Comparison of ENCODE assay signal across 15 cellular contexts in genomic region chr6:41167173-41167963, GRCh38. TPM values are rescaled to one million over a fixed set of nuclear protein-coding genes. Genes with fewer than 3 reads are reported as not detected.
DNase-seq lines count a peak whose midpoint lies in the region; ATAC-seq and TF ChIP-seq lines count a peak whose summit lies in the region.
"Had no signal": no experiment of that assay in that cellular context is flagged by ENCODE, and none has a peak within 500 bp of the region (broad histone marks: within the 10 kb centered on the region; RNA-seq: fewer than 3 reads in every experiment).

No MANE protein-coding gene starts in this region.

- no peaks in the 10 kb centered on the region for H4K20me1 ChIP-seq in SK-N-SH (ENCODE audit: insufficient read depth)

- H3K79me2 ChIP-seq in SK-N-SH (ENCODE audit: insufficient read depth) = no peaks in the 10 kb centered on the region

- no peak for TF ChIP-seq EP300 in SK-N-SH (IDR thresholded peaks at IDR 0.05; ENCODE audit: borderline replicate concordance in 1 of 2, low read depth in 1 of 2, low read length in 1 of 2)

- no peaks in the 10 kb centered on the region for H3K4me1 Mint-ChIP-seq in activated CD4-positive, alpha-beta memory T cell treated with anti-CD3 and anti-CD28 coated beads, Interleukin-2, amount 10 ng/mL, durations not matched to agents 7 days and 5 days
- no peaks in the 10 kb centered on the region for H3K4me1 Mint-ChIP-seq in activated CD4-positive, alpha-beta memory T cell treated with anti-CD3 and anti-CD28 coated beads for 36 hours (ENCODE audit: low read depth)
- peaks cover 19 to 35% of the 10 kb centered on the region in 2 donors for H3K4me1 Mint-ChIP-seq in stimulated activated naive B cell treated with anti-CD40 and anti-IgM and Interleukin-4, amounts not matched to agents 10 μg/mL and 1 μg/mL and 100 μg/mL, for 72 hours

- no peaks in the 10 kb centered on the region for H3K4me1 ChIP-seq in SK-N-SH (ENCODE audit: control insufficient read depth in 1 of 2, insufficient read depth in 2 of 2, low read depth in 1 of 2, low read length in 1 of 2)

- H3K4me3 ChIP-seq in SK-N-SH (ENCODE audit: low read depth in 2 of 2, low read length in 1 of 2) (no peak overlapping the region), fibroblast of mammary gland (ENCODE audit: control insufficient read depth, low read depth, low read length) (no peak overlapping the region)

- H3F3A ChIP-seq in SK-N-SH (replicated peaks; ENCODE audit: insufficient read depth) = no peaks in the 10 kb centered on the region

- H3K27me3 Mint-ChIP-seq in activated CD4-positive, alpha-beta memory T cell treated with anti-CD3 and anti-CD28 coated beads, Interleukin-2, amount 10 ng/mL, durations not matched to agents 7 days and 5 days = peaks cover 23% of the 10 kb centered on the region
- H3K27me3 Mint-ChIP-seq in activated CD4-positive, alpha-beta memory T cell treated with anti-CD3 and anti-CD28 coated beads for 36 hours = peaks cover 6% of the 10 kb centered on the region
- H3K27me3 Mint-ChIP-seq in stimulated activated naive B cell treated with anti-CD40 and anti-IgM and Interleukin-4, amounts not matched to agents 10 μg/mL and 1 μg/mL and 100 μg/mL, for 72 hours = peaks cover 8 to 11% of the 10 kb centered on the region in 2 donors

- no peak overlapping the region for H3K9ac ChIP-seq in SK-N-SH

- H2AFZ ChIP-seq in SK-N-SH (ENCODE audit: low read depth) = no peak overlapping the region

- H3K9me3 ChIP-seq in SK-N-SH = no peaks in the 10 kb centered on the region

- H3K9me2 ChIP-seq in SK-N-SH = no peaks in the 10 kb centered on the region

- DNase-seq in activated CD4-positive, alpha-beta memory T cell treated with anti-CD3 and anti-CD28 coated beads, Interleukin-2, amount 10 ng/mL, durations not matched to agents 7 days and 5 days = peak; percentile 18
- no peak for DNase-seq in activated CD4-positive, alpha-beta memory T cell treated with anti-CD3 and anti-CD28 coated beads for 36 hours
- DNase-seq in SK-N-SH (no peak), fibroblast of mammary gland (ENCODE audit: low read depth) (peak; percentile 16), NCI-H2107 (lab: John Stamatoyannopoulos, UW) (no peak), DMS 273 (lab: John Stamatoyannopoulos, UW; ENCODE audit: unreplicated experiment) (no peak), NCI-H446 (lab: John Stamatoyannopoulos, UW) (no peak)
- DNase-seq in stimulated activated naive B cell treated with anti-CD40 and anti-IgM and Interleukin-4, amounts not matched to agents 10 μg/mL and 1 μg/mL and 100 μg/mL, for 72 hours = no peak
- DNase-seq: activated CD4-positive, alpha-beta T cell treated with anti-CD3 and anti-CD28 coated beads, Interleukin-2, amount 10 ng/mL, durations not matched to agents 7 days and 5 days; amygdala; NCI-H2029; SIG-M5 had no signal

- H3K9me3 Mint-ChIP-seq in activated CD4-positive, alpha-beta memory T cell treated with anti-CD3 and anti-CD28 coated beads, Interleukin-2, amount 10 ng/mL, durations not matched to agents 7 days and 5 days = no peaks in the 10 kb centered on the region
- no peaks in the 10 kb centered on the region for H3K9me3 Mint-ChIP-seq in activated CD4-positive, alpha-beta memory T cell treated with anti-CD3 and anti-CD28 coated beads for 36 hours
- no peaks in the 10 kb centered on the region for H3K9me3 Mint-ChIP-seq in stimulated activated naive B cell treated with anti-CD40 and anti-IgM and Interleukin-4, amounts not matched to agents 10 μg/mL and 1 μg/mL and 100 μg/mL, for 72 hours
- H3K9me3 Mint-ChIP-seq: activated CD4-positive, alpha-beta T cell treated with anti-CD3 and anti-CD28 coated beads, Interleukin-2, amount 10 ng/mL, durations not matched to agents 7 days and 5 days; memory B cell had no signal

- H3K27me3 ChIP-seq in SK-N-SH (ENCODE audit: insufficient read depth) = no peaks in the 10 kb centered on the region

- no peak overlapping the region for H3K4me3 Mint-ChIP-seq in activated CD4-positive, alpha-beta memory T cell treated with anti-CD3 and anti-CD28 coated beads, Interleukin-2, amount 10 ng/mL, durations not matched to agents 7 days and 5 days
- no peak overlapping the region for H3K4me3 Mint-ChIP-seq in activated CD4-positive, alpha-beta memory T cell treated with anti-CD3 and anti-CD28 coated beads for 36 hours
- H3K4me3 Mint-ChIP-seq in stimulated activated naive B cell treated with anti-CD40 and anti-IgM and Interleukin-4, amounts not matched to agents 10 μg/mL and 1 μg/mL and 100 μg/mL, for 72 hours = no peak overlapping the region
- H3K4me3 Mint-ChIP-seq: activated CD4-positive, alpha-beta T cell treated with anti-CD3 and anti-CD28 coated beads, Interleukin-2, amount 10 ng/mL, durations not matched to agents 7 days and 5 days; memory B cell had no signal

- no peak overlapping the region for H3K4me2 ChIP-seq in SK-N-SH

- intact Hi-C loops in activated CD4-positive, alpha-beta memory T cell treated with anti-CD3 and anti-CD28 coated beads for 36 hours (cut with micrococcal nuclease) = no loop called here

- TF ChIP-seq CTCF in SK-N-SH (IDR thresholded peaks at IDR 0.05) (no peak), fibroblast of mammary gland (conservative IDR thresholded peaks at IDR 0.05; ENCODE audit: control insufficient read depth, insufficient read depth, low read depth, low read length) (no peak)

- H3K27ac Mint-ChIP-seq in activated CD4-positive, alpha-beta memory T cell treated with anti-CD3 and anti-CD28 coated beads, Interleukin-2, amount 10 ng/mL, durations not matched to agents 7 days and 5 days = no peak overlapping the region
- no peak overlapping the region for H3K27ac Mint-ChIP-seq in activated CD4-positive, alpha-beta memory T cell treated with anti-CD3 and anti-CD28 coated beads for 36 hours
- no peak overlapping the region for H3K27ac Mint-ChIP-seq in stimulated activated naive B cell treated with anti-CD40 and anti-IgM and Interleukin-4, amounts not matched to agents 10 μg/mL and 1 μg/mL and 100 μg/mL, for 72 hours
- H3K27ac Mint-ChIP-seq: activated CD4-positive, alpha-beta T cell treated with anti-CD3 and anti-CD28 coated beads, Interleukin-2, amount 10 ng/mL, durations not matched to agents 7 days and 5 days; memory B cell had no signal

- H3K27ac ChIP-seq in SK-N-SH (ENCODE audit: low read depth in 2 of 2, low read length in 1 of 2) = no peak overlapping the region

- no peak for TF ChIP-seq RAD21 in SK-N-SH (IDR thresholded peaks at IDR 0.05; ENCODE audit: low read length)

- H3K36me3 ChIP-seq in SK-N-SH (replicated peaks in 1 of 2; ENCODE audit: control insufficient read depth in 1 of 2, insufficient read depth in 2 of 2, low read length in 1 of 2) = no peaks in the 10 kb centered on the region

- H3K36me3 Mint-ChIP-seq in activated CD4-positive, alpha-beta memory T cell treated with anti-CD3 and anti-CD28 coated beads, Interleukin-2, amount 10 ng/mL, durations not matched to agents 7 days and 5 days (ENCODE audit: low read depth) = no peaks in the 10 kb centered on the region
- H3K36me3 Mint-ChIP-seq in activated CD4-positive, alpha-beta memory T cell treated with anti-CD3 and anti-CD28 coated beads for 36 hours = no peaks in the 10 kb centered on the region
- H3K36me3 Mint-ChIP-seq in stimulated activated naive B cell treated with anti-CD40 and anti-IgM and Interleukin-4, amounts not matched to agents 10 μg/mL and 1 μg/mL and 100 μg/mL, for 72 hours = no peaks in the 10 kb centered on the region
- H3K36me3 Mint-ChIP-seq: memory B cell had no signal

- ATAC-seq in stimulated activated naive B cell treated with anti-CD40 and anti-IgM and Interleukin-4, amounts not matched to agents 10 μg/mL and 1 μg/mL and 100 μg/mL, for 72 hours (replicated peaks) = peak; percentile 51 to 58
- ATAC-seq: right cardiac atrium had no signal

- CTCF ChIA-PET in activated CD4-positive, alpha-beta memory T cell treated with anti-CD3 and anti-CD28 coated beads, Interleukin-2, amount 10 ng/mL, durations not matched to agents 7 days and 5 days (lab: Charles Lee) = interaction anchor here (1.1 to 2.3 kb wide), 2 partner anchors 15 to 19 kb away, joined by 3 to 7 read pairs; no protein-coding TSS in a partner anchor
- CTCF ChIA-PET in activated CD4-positive, alpha-beta memory T cell treated with anti-CD3 and anti-CD28 coated beads for 36 hours (lab: Charles Lee) = interaction anchor here (1.1 kb wide), 1 partner anchor 15 kb away, joined by 3 read pairs; no protein-coding TSS in a partner anchor
- CTCF ChIA-PET in SK-N-SH (lab: Yijun Ruan, JAX) = interaction anchor here (1.6 kb wide), 1 partner anchor 257 kb away, joined by 3 read pairs; no protein-coding TSS in a partner anchor

- POLR2A ChIA-PET in activated CD4-positive, alpha-beta memory T cell treated with anti-CD3 and anti-CD28 coated beads, Interleukin-2, amount 10 ng/mL, durations not matched to agents 7 days and 5 days (lab: Charles Lee) = no interaction called here
- POLR2A ChIA-PET in activated CD4-positive, alpha-beta memory T cell treated with anti-CD3 and anti-CD28 coated beads for 36 hours (lab: Charles Lee) = no interaction called here
- POLR2A ChIA-PET in SK-N-SH (lab: Yijun Ruan, JAX) = no interaction called here

- WGBS in SK-N-SH (ENCODE audit: low lambda C conversion rate) = 18% methylated on average over 5 of the region's 5 CpGs

TF ChIP-seq in SK-N-SH, 30 proteins besides CTCF, POLR2A, EP300 and RAD21 (continues in another document):
- TF ChIP-seq TCF12 (IDR thresholded peaks at IDR 0.05) = no peak

RNA-seq across cellular contexts. Expression of gene TREM2, which starts 4.5 kb away (rescaled TPM):
- not detected for total RNA-seq in activated CD4-positive, alpha-beta memory T cell treated with anti-CD3 and anti-CD28 coated beads, Interleukin-2, amount 10 ng/mL, durations not matched to agents 7 days and 5 days
- not detected for total RNA-seq in activated CD4-positive, alpha-beta memory T cell treated with anti-CD3 and anti-CD28 coated beads for 36 hours
- not detected in 2 replicates for polyA plus RNA-seq in SK-N-SH (2012; rRNA removed)
- not detected in 2 replicates for polyA plus RNA-seq in SK-N-SH (2012; cell fraction: cytosol; rRNA removed)
- not detected in 2 replicates for polyA plus RNA-seq in SK-N-SH (2012; cell fraction: nucleus; rRNA removed)
- total RNA-seq: activated CD4-positive, alpha-beta T cell treated with anti-CD3 and anti-CD28 coated beads, Interleukin-2, amount 10 ng/mL, durations not matched to agents 7 days and 5 days had no signal

RNA-seq across cellular contexts. Expression of gene TREML1, which starts 13.2 kb away (rescaled TPM):
- total RNA-seq in activated CD4-positive, alpha-beta memory T cell treated with anti-CD3 and anti-CD28 coated beads, Interleukin-2, amount 10 ng/mL, durations not matched to agents 7 days and 5 days = not detected
- not detected for total RNA-seq in activated CD4-positive, alpha-beta memory T cell treated with anti-CD3 and anti-CD28 coated beads for 36 hours
- not detected in 2 replicates for polyA plus RNA-seq in SK-N-SH (2012; rRNA removed)
- polyA plus RNA-seq in SK-N-SH (2012; cell fraction: cytosol; rRNA removed) = not detected in 2 replicates
- polyA plus RNA-seq in SK-N-SH (2012; cell fraction: nucleus; rRNA removed) = not detected in 2 replicates
- total RNA-seq: activated CD4-positive, alpha-beta T cell treated with anti-CD3 and anti-CD28 coated beads, Interleukin-2, amount 10 ng/mL, durations not matched to agents 7 days and 5 days had no signal
- polyA plus RNA-seq: AG04450 had no signal

RNA-seq across cellular contexts. Expression of gene TREML2, which starts 33.6 kb away (rescaled TPM):
- total RNA-seq in activated CD4-positive, alpha-beta memory T cell treated with anti-CD3 and anti-CD28 coated beads, Interleukin-2, amount 10 ng/mL, durations not matched to agents 7 days and 5 days = 10 to 100 TPM; 19.2 to 21.5 TPM
- 1 to 10 TPM; 7.4 to 7.5 TPM for total RNA-seq in activated CD4-positive, alpha-beta memory T cell treated with anti-CD3 and anti-CD28 coated beads for 36 hours
- polyA plus RNA-seq in SK-N-SH (2012; rRNA removed) = not detected in 2 replicates
- not detected in 2 replicates for polyA plus RNA-seq in SK-N-SH (2012; cell fraction: cytosol; rRNA removed)
- not detected in 2 replicates for polyA plus RNA-seq in SK-N-SH (2012; cell fraction: nucleus; rRNA removed)
- polyA plus RNA-seq: AG04450 had no signal

Comparison
In these comparisons a context has a peak if more than half of its experiments do, and no peak if none do; other contexts are left out.
1. DNase-seq: peak in activated CD4-positive, alpha-beta memory T cell treated with anti-CD3 and anti-CD28 coated beads, Interleukin-2, amount 10 ng/mL, durations not matched to agents 7 days and 5 days (single experiment) and fibroblast of mammary gland (single experiment); none in activated CD4-positive, alpha-beta memory T cell treated with anti-CD3 and anti-CD28 coated beads for 36 hours (single experiment), SK-N-SH (single experiment), stimulated activated naive B cell treated with anti-CD40 and anti-IgM and Interleukin-4, amounts not matched to agents 10 μg/mL and 1 μg/mL and 100 μg/mL, for 72 hours (single experiment), NCI-H2107 (single experiment), DMS 273 (single experiment) and NCI-H446 (0 of 2).